25 cellular contexts compared by ENCODE assay signal in the genomic region with DNA sequence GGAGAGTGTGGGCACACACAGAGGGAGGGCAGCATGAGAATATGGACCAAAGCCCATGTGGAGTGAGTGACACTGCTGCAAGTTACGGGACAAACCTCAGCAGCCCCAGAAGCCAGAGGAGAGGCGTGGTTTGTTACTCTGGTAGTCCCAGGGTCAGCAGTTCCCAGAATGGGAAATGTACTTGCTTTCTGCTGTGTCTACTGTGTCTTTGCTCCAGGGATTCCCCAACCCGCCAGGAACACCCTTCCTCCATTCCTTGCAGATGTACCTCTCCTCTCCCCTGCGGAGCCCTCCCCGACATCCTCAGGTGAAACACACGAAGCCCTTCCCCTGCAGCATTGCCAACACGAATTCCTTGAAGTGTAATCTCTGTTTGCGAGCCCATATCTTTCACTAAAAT. TPM values are rescaled to one million over a fixed set of nuclear protein-coding genes. Genes with fewer than 3 reads are reported as not detected.
"Had no signal": no experiment of that assay in that cellular context is flagged by ENCODE, and none has a peak within 500 bp of the region (broad histone marks: within the 10 kb centered on the region; RNA-seq: fewer than 3 reads in every experiment).

No MANE protein-coding gene starts in this region.

- H3K4me3 Mint-ChIP-seq: naive thymus-derived CD4-positive, alpha-beta T cell; natural killer cell treated with Interleukin-12 subunit alpha and Interleukin-12 subunit beta and Interleukin-15 and Interleukin-18, amount 100 ng/mL, for 72 hours; stimulated activated memory B cell treated with anti-CD40 and anti-IgM and Interleukin-4, amounts not matched to agents 10 μg/mL and 1 μg/mL and 100 μg/mL, for 72 hours; stimulated activated naive CD8-positive, alpha-beta T cell treated with anti-CD3 and anti-CD28 coated beads, Interleukin-15, amount 100 ng/mL, for 72 hours had no signal

- H3K9me3 Mint-ChIP-seq: stimulated activated memory B cell treated with anti-CD40 and anti-IgM and Interleukin-4, amounts not matched to agents 10 μg/mL and 1 μg/mL and 100 μg/mL, for 72 hours; stimulated activated naive CD8-positive, alpha-beta T cell treated with anti-CD3 and anti-CD28 coated beads, Interleukin-15, amount 100 ng/mL, for 72 hours had no signal

- H3K4me2 ChIP-seq: smooth muscle cell had no signal

- H3K4me3 ChIP-seq: left ventricle myocardium inferior, lung, mucosa of descending colon, ovary, right atrium auricular region, right lobe of liver, smooth muscle cell, tibial nerve, upper lobe of left lung, vagina had no signal

- H3K36me3 Mint-ChIP-seq: naive thymus-derived CD4-positive, alpha-beta T cell; natural killer cell treated with Interleukin-12 subunit alpha and Interleukin-12 subunit beta and Interleukin-15 and Interleukin-18, amount 100 ng/mL, for 72 hours; stimulated activated memory B cell treated with anti-CD40 and anti-IgM and Interleukin-4, amounts not matched to agents 10 μg/mL and 1 μg/mL and 100 μg/mL, for 72 hours had no signal

- DNase-seq: hippocampal formation; islet precursor cell; left ventricle myocardium inferior; midbrain; mucosa of descending colon; naive thymus-derived CD4-positive, alpha-beta T cell; ovary; right lobe of liver; stimulated activated CD4-positive, alpha-beta T cell treated with anti-CD3 and anti-CD28 coated beads, Interleukin-1b, Interleukin-23, amount 100 ng/mL, for 48 hours; stimulated activated CD4-positive, alpha-beta T cell treated with anti-CD3 and anti-CD28 coated beads, Interleukin-2, amount 100 ng/mL, for 48 hours; stimulated activated CD4-positive, alpha-beta T cell treated with anti-CD3 and anti-CD28 coated beads, Interleukin-4, amount 100 ng/mL, for 4 hours; stimulated activated CD8-positive, alpha-beta memory T cell treated with anti-CD3 and anti-CD28 coated beads, Interleukin-4, amount 100 ng/mL, for 48 hours; stimulated activated naive CD4-positive, alpha-beta T cell treated with Interleukin-2 at 50 U/mL for 16 hours; stimulated activated naive CD8-positive, alpha-beta T cell treated with anti-CD3 and anti-CD28 coated beads, Interleukin-15, amount 100 ng/mL, for 72 hours; substantia nigra; upper lobe of left lung had no signal

- H3K9me3 ChIP-seq: left ventricle myocardium inferior, mucosa of descending colon, ovary, right atrium auricular region, right lobe of liver, tibial nerve, upper lobe of left lung, vagina had no signal

- H3K27ac Mint-ChIP-seq: naive thymus-derived CD4-positive, alpha-beta T cell; natural killer cell treated with Interleukin-12 subunit alpha and Interleukin-12 subunit beta and Interleukin-15 and Interleukin-18, amount 100 ng/mL, for 72 hours; progenitor cell of endocrine pancreas; stimulated activated memory B cell treated with anti-CD40 and anti-IgM and Interleukin-4, amounts not matched to agents 10 μg/mL and 1 μg/mL and 100 μg/mL, for 72 hours; stimulated activated naive CD8-positive, alpha-beta T cell treated with anti-CD3 and anti-CD28 coated beads, Interleukin-15, amount 100 ng/mL, for 72 hours had no signal

- H3K27me3 Mint-ChIP-seq: natural killer cell treated with Interleukin-12 subunit alpha and Interleukin-12 subunit beta and Interleukin-15 and Interleukin-18, amount 100 ng/mL, for 72 hours; stimulated activated memory B cell treated with anti-CD40 and anti-IgM and Interleukin-4, amounts not matched to agents 10 μg/mL and 1 μg/mL and 100 μg/mL, for 72 hours; stimulated activated naive CD8-positive, alpha-beta T cell treated with anti-CD3 and anti-CD28 coated beads, Interleukin-15, amount 100 ng/mL, for 72 hours had no signal

- H3K4me1 Mint-ChIP-seq: stimulated activated memory B cell treated with anti-CD40 and anti-IgM and Interleukin-4, amounts not matched to agents 10 μg/mL and 1 μg/mL and 100 μg/mL, for 72 hours; stimulated activated naive CD8-positive, alpha-beta T cell treated with anti-CD3 and anti-CD28 coated beads, Interleukin-15, amount 100 ng/mL, for 72 hours had no signal

- H3K27ac ChIP-seq: left ventricle myocardium inferior, ovary, right atrium auricular region, right lobe of liver, tibial nerve, upper lobe of left lung, vagina had no signal

- H3K36me3 ChIP-seq: left ventricle myocardium inferior, ovary, right atrium auricular region, right lobe of liver, tibial nerve, upper lobe of left lung, vagina had no signal

- H3K27me3 ChIP-seq: ovary, right atrium auricular region, right lobe of liver, tibial nerve, upper lobe of left lung, vagina had no signal

- ATAC-seq: mucosa of descending colon; naive thymus-derived CD4-positive, alpha-beta T cell; natural killer cell treated with Interleukin-12 subunit alpha and Interleukin-12 subunit beta and Interleukin-15 and Interleukin-18, amount 100 ng/mL, for 72 hours; right lobe of liver; stimulated activated memory B cell treated with anti-CD40 and anti-IgM and Interleukin-4, amounts not matched to agents 10 μg/mL and 1 μg/mL and 100 μg/mL, for 72 hours; stimulated activated naive CD8-positive, alpha-beta T cell treated with anti-CD3 and anti-CD28 coated beads, Interleukin-15, amount 100 ng/mL, for 72 hours had no signal

- H3K4me1 ChIP-seq: left ventricle myocardium inferior, right atrium auricular region, right lobe of liver, tibial nerve, upper lobe of left lung, vagina had no signal

RNA-seq across cellular contexts. Expression of gene MYO16, which starts 47.2 kb away (rescaled TPM):
- total RNA-seq: natural killer cell treated with Interleukin-12 subunit alpha and Interleukin-12 subunit beta and Interleukin-15 and Interleukin-18, amount 100 ng/mL, for 72 hours; pulmonary artery endothelial cell; smooth muscle cell had no signal
- polyA plus RNA-seq: naive thymus-derived CD4-positive, alpha-beta T cell; smooth muscle cell had no signal
